1 cellular context compared by ENCODE assay signal in genomic region chr5:163505475-163506457, GRCh38.
A peak's percentile ranks its signal among the peaks of the same experiment; 100 is the strongest.
TF ChIP-seq lines count a peak whose summit lies in the region.

Gene MAT2B, plus strand, starts transcription at chr5:163505619. Its CDS starts 68 bp downstream, at chr5:163505687.

TF ChIP-seq in A549, 52 proteins besides CTCF, POLR2A, EP300 and RAD21 (continued from another document):
- TF ChIP-seq REST (IDR thresholded peaks at IDR 0.05) = no peak
- no peak for TF ChIP-seq MAFK (IDR thresholded peaks at IDR 0.05; ENCODE audit: partially characterized antibody)
- TF ChIP-seq CBX2 (IDR thresholded peaks at IDR 0.05; ENCODE audit: borderline replicate concordance, low read depth) = no peak
- no peak for TF ChIP-seq ATOH8 (CRISPR knock-in tag; IDR thresholded peaks at IDR 0.05; ENCODE audit: low read depth)
- TF ChIP-seq HDAC2 (IDR thresholded peaks at IDR 0.05) = no peak; the same call in 1 of the 2 replicates
- no peak for TF ChIP-seq NFE2L2 (conservative IDR thresholded peaks at IDR 0.05; ENCODE audit: low read length)
- TF ChIP-seq HEYL (CRISPR knock-in tag; IDR thresholded peaks at IDR 0.05) = no peak
- TF ChIP-seq PHF8 (IDR thresholded peaks at IDR 0.05; ENCODE audit: borderline replicate concordance, low read depth) = peak; percentile 93
- no peak for TF ChIP-seq PBX3 (IDR thresholded peaks at IDR 0.05)
- TF ChIP-seq FOSL2 (IDR thresholded peaks at IDR 0.05) = no peak
- no peak for TF ChIP-seq FOSL2 (CRISPR knock-in tag; IDR thresholded peaks at IDR 0.05)
- TF ChIP-seq, protein P1, sequence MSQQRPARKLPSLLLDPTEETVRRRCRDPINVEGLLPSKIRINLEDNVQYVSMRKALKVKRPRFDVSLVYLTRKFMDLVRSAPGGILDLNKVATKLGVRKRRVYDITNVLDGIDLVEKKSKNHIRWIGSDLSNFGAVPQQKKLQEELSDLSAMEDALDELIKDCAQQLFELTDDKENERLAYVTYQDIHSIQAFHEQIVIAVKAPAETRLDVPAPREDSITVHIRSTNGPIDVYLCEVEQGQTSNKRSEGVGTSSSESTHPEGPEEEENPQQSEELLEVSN (IDR thresholded peaks at IDR 0.05; ENCODE audit: borderline replicate concordance, low read depth) = no peak
- no peak for TF ChIP-seq KDM5A (IDR thresholded peaks at IDR 0.05)
- TF ChIP-seq ELK1 (IDR thresholded peaks at IDR 0.05; ENCODE audit: low read depth, low read length) = no peak
- no peak for TF ChIP-seq CBX8 (IDR thresholded peaks at IDR 0.05)
- TF ChIP-seq EHMT2 (IDR thresholded peaks at IDR 0.05; ENCODE audit: low read depth) = no peak
- TF ChIP-seq SREBF2 (IDR thresholded peaks at IDR 0.05) = no peak
- no peak for TF ChIP-seq CHD4 (IDR thresholded peaks at IDR 0.05; ENCODE audit: borderline replicate concordance)
- no peak for TF ChIP-seq RFX5 (IDR thresholded peaks at IDR 0.05)
- peak; percentile 11 for TF ChIP-seq CHD2 (IDR thresholded peaks at IDR 0.05; ENCODE audit: low read length, partially characterized antibody)
- no peak for TF ChIP-seq HOXB5 (CRISPR knock-in tag; IDR thresholded peaks at IDR 0.05)
- TF ChIP-seq KDM1A (IDR thresholded peaks at IDR 0.05; ENCODE audit: low read depth) = no peak
- no peak for TF ChIP-seq NR3C1 (IDR thresholded peaks at IDR 0.05)
- TF ChIP-seq JUN (IDR thresholded peaks at IDR 0.05) = peak in 1 of 2 experiments; percentile 89; a peak in 3 of 5 replicates
- no peak for TF ChIP-seq EHF (CRISPR knock-in tag; IDR thresholded peaks at IDR 0.05)
- no peak for TF ChIP-seq TP53 (CRISPR knock-in tag; IDR thresholded peaks at IDR 0.05)
- no peak for TF ChIP-seq ZSCAN20 (CRISPR knock-in tag; IDR thresholded peaks at IDR 0.05)
- no peak for TF ChIP-seq JUNB (IDR thresholded peaks at IDR 0.05)
